Comparison of ENCODE assay signal across 8 cellular contexts in the genomic region with DNA sequence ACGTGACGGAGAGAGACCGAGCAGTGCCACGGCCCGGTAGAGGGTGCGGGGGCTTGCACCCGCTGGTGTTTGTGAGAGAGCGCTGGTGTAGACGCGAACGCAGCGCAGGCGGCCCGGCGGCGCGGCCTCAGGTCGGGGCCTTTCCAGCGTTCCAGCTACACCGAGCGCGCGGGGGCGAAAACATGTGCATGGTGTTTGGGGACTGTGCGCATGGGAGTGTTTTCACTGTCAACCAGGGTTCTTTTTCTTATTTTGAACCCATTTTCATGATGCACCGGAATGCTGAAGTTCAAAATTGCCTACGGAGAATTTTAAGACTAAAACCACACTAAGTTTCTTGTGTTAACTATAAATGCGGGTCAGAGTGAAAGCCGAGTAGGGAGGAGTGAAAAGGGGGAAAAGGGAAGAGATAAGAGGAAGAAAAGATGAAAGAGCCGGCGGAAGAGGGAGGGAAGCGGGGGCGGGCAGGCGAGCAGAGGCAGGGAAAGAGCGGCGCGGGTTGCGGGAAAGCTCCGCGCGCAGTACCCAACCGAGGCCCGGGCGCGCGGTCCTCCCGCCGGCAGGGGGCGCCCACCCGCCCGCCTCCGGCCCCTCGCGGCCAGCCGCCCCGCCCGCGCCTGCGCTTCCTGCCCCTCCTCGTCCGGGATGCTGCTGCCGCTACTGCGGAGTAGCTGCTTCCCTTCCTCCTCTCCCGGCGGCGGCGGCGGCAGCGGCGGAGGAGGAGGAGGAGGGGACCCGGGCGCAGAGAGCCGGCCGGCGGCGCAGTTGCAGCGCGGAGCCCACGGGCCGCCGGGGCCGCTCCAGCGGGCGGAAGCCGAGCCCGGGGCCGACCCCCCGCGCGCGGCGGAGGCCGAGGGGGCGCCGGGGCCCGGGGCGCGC. TPM values are rescaled to one million over a fixed set of nuclear protein-coding genes. Genes with fewer than 3 reads are reported as not detected.
A peak's percentile ranks its signal among the peaks of the same experiment; 100 is the strongest.
DNase-seq lines count a peak whose midpoint lies in the region; ATAC-seq and TF ChIP-seq lines count a peak whose summit lies in the region.

TSS of gene RAB12 (plus strand) at position 643 of the 879 bp plus-strand sequence. CDS start at position 646, 3 bp downstream.

- H3K4me3 ChIP-seq in adrenal gland (peak within 1 kb of the TSS; percentile 52 to 98 (median 70)), prostate gland (peak within 1 kb of the TSS; percentile 74 to 82)

- H3K27ac ChIP-seq in adrenal gland, result peak within 1 kb of the TSS; percentile 63 to 90 (median 76)
- peak within 1 kb of the TSS; percentile 53 to 65 for H3K27ac ChIP-seq in prostate gland

- H3K9me3 ChIP-seq in adrenal gland (replicated peaks in 1 of 3), result no peaks in the 10 kb centered on the region
- no peaks in the 10 kb centered on the region for H3K9me3 ChIP-seq in prostate gland

- H3K36me3 ChIP-seq in adrenal gland (replicated peaks in 1 of 2) (no peaks in the 10 kb centered on the region), prostate gland (no peaks in the 10 kb centered on the region)

- WGBS in adrenal gland, 4 donors, result 2 to 5% (median 4%) methylated on average over 21 to 92 of the region's 98 CpGs
- WGBS in prostate gland, result 5% methylated on average over 91 of the region's 98 CpGs

- TF ChIP-seq POLR2A in GM10847 (IDR thresholded peaks at IDR 0.05; ENCODE audit: extremely low read depth, insufficient read length) (peak; percentile 69), adrenal gland (IDR thresholded peaks at IDR 0.05) (peak; percentile 62 to 83), prostate gland (IDR thresholded peaks at IDR 0.05) (peak; percentile 36)

- TF ChIP-seq CTCF in adrenal gland (IDR thresholded peaks at IDR 0.05), result peak in 5 of 6 experiments; percentile 31 to 93 (median 82)
- TF ChIP-seq CTCF in prostate gland (IDR thresholded peaks at IDR 0.05), result peak; percentile 58 to 87 (median 72)

- intact Hi-C loops in adrenal gland (cut with DNase I) (no loop called here), left cardiac atrium (cut with DNase I) (loop anchor here in 1 of 2 donors (5.0 kb wide), 1 partner anchor 47 kb away; no protein-coding TSS in a partner anchor), prostate gland (cut with DNase I) (no loop called here)

- H3K27me3 ChIP-seq in adrenal gland (no peaks in the 10 kb centered on the region), prostate gland (replicated peaks; ENCODE audit: insufficient read depth) (no peaks in the 10 kb centered on the region)

- H3K4me1 ChIP-seq in adrenal gland (replicated peaks in 1 of 2) (peaks cover 11 to 34% of the 10 kb centered on the region in 2 donors), prostate gland (replicated peaks) (peaks cover 2% of the 10 kb centered on the region)

- peak; percentile 52 for ATAC-seq in HG02623 (IDR thresholded peaks at IDR 0.05; ENCODE audit: unreplicated experiment)
- ATAC-seq in left cardiac atrium, result peak; percentile 95 to 97

- DNase-seq in NCI-H1417 (lab: John Stamatoyannopoulos, UW) (peak; percentile 72 to 90 (median 87)), T-helper 1 cell (peak; percentile 77 to 88 (median 79)), adrenal gland (peak; percentile 86 to 93 (median 89)), left cardiac atrium (peak; percentile 90), prostate gland (ENCODE audit: low spot score) (peak; percentile 76), ureter (ENCODE audit: low spot score) (peak; percentile 89)

RNA-seq across cellular contexts. Expression of gene RAB12, which starts in this region (rescaled TPM):
- 10 to 100 TPM; 35.8 to 54.2 (median 39.7) TPM for total RNA-seq in adrenal gland
- 10 to 100 TPM; 19.9 to 50.7 (median 27.6) TPM for polyA plus RNA-seq in adrenal gland
- 10 to 100 TPM; 69.5 to 82.2 TPM for total RNA-seq in left cardiac atrium
- total RNA-seq in prostate gland, result 10 to 100 TPM; 22.4 to 39.0 TPM
- 50.0 TPM for total RNA-seq in ureter

Comparison
In these comparisons a context has a peak if more than half of its experiments do, and no peak if none do; other contexts are left out.
1. Peak in every context shown above with its lines: DNase-seq, ATAC-seq, H3K4me3 ChIP-seq and H3K27ac ChIP-seq.